Comparison of ENCODE assay signal across 8 cellular contexts in the genomic region with DNA sequence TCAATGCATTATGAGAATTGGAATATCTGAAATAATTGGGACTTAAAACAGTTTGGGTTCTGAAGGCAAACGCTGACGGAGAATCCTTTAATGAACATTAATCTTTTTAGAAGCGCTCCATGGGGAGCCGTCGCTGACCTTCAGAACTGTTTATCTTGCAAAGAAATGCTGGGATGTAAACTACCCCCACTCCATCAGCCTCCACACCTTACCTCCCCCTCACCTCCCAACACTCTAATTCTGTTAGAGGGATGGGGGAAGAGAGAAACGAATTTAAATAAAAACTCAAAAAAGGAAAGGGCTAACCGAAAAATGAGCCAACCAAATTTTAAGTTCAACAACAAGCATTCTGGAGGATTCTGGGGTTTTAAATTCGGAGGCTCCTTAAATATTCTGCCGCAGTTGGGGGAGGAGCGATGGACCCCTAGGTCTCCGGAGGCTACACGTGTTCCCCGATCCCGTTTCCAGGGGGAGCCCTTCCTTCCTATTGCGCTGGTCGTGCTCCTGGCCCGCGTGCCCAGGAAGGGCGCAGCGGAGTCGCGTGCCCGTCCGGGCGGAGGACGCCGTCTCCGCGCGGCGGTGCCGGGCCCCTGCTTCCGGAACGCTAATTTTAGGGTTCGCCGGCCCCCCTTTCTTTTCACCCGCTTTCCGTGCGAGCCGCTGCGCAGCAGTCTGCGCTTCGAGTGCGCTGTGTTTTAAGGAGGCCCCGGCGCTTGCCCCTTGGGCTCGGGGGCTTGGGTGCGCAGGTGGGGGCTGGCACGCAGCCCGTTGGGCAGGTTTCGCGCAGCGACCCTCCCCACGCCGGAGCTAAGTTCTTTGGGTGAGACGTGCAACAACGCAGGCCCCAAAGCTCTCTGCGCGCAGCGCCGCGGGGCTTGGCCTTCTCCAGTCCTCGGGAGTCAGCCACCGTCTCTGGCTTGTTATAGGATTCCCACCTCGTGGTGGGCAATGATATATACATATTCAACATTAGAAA.
DNase-seq lines count a peak whose midpoint lies in the region; TF ChIP-seq lines count a peak whose summit lies in the region.

No MANE protein-coding gene starts in this region.

- no peaks in the 10 kb centered on the region for H3K36me3 ChIP-seq in ACC112 (ENCODE audit: insufficient read depth, low read length)

- in situ Hi-C loops in GM13977 (cut with MboI; ENCODE audit: low pct_unique_long_range_greater_than_20kb, low sequenced_read_pairs, unreplicated experiment), result no loop called here

- no peaks in the 10 kb centered on the region for H3K79me2 ChIP-seq in ACC112 (ENCODE audit: control insufficient read depth, insufficient read depth, low read length, unreplicated experiment)

- DNase-seq in GM13977 (ENCODE audit: low spot score) (peak; percentile 45), HUDEP-2 (lab: John Stamatoyannopoulos, UW; ENCODE audit: unreplicated experiment in 76 of 76) (peak in 53 of 76 experiments; percentile 14 to 66 (median 42)), T-helper 22 cell (ENCODE audit: low read depth) (peak; percentile 6), cerebellar cortex (ENCODE audit: low spot score) (peak; percentile 77), inferior parietal cortex (ENCODE audit: extremely low spot score) (peak; percentile 70), cortex of kidney (lab: John Stamatoyannopoulos, UW) (no peak)

- peak overlapping the region; percentile 99 for H2AFZ ChIP-seq in ACC112 (ENCODE audit: low read length, unreplicated experiment)

- no peak for TF ChIP-seq CTCF in GM13977 (IDR thresholded peaks at IDR 0.05; ENCODE audit: extremely low read depth, insufficient read depth, missing control alignments)

- peak overlapping the region; percentile 71 for H3K4me3 ChIP-seq in ACC112 (ENCODE audit: low read depth, low read length)
- H3K4me3 ChIP-seq in skin epidermis, result peak overlapping the region; percentile 29 to 52 (median 37)

- H3K4me1 ChIP-seq in ACC112 (ENCODE audit: control insufficient read depth, insufficient read depth, low read length, unreplicated experiment), result peaks cover 13% of the 10 kb centered on the region

- H3K27me3 ChIP-seq in ACC112 (ENCODE audit: insufficient read depth, low read length), result no peaks in the 10 kb centered on the region

- no peak overlapping the region for H3K27ac ChIP-seq in ACC112 (ENCODE audit: low read depth, low read length)
- H3K27ac ChIP-seq in skin epidermis, result peak overlapping the region in 3 of 21 experiments; percentile 21 to 78 (median 53)
